19 cellular contexts compared by ENCODE assay signal in the genomic region with DNA sequence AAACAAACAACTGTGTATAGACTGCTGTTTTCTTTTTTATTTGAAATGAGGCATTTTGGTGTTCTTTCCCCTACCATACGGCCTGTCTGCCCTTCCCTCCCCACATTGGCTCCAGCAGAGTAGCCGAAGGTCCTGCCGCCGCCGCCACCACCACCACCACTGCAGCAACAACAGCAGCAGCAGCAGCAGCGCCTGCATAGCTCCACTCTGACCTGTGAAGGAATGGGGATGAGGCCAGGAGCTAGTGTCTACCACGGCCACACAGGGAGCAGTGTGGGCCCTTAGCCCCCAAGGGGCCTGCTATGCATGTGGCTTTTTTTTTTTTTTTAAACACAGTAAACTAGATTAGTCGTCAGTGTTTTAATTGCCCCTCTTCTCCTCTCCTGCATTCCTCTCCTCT. TPM values are rescaled to one million over a fixed set of nuclear protein-coding genes. Genes with fewer than 3 reads are reported as not detected.
A peak's percentile ranks its signal among the peaks of the same experiment; 100 is the strongest.
DNase-seq lines count a peak whose midpoint lies in the region; ATAC-seq and TF ChIP-seq lines count a peak whose summit lies in the region.
"Had no signal": no experiment of that assay in that cellular context is flagged by ENCODE, and none has a peak within 500 bp of the region (broad histone marks: within the 10 kb centered on the region; RNA-seq: fewer than 3 reads in every experiment).

No MANE protein-coding gene starts in this region.

- no CpG with 5 or more reads among the region's 8 CpGs for WGBS in H9 (ENCODE audit: extremely low coverage, insufficient read length, low lambda C conversion rate)
- 83 to 86% methylated on average over 8 of the region's 8 CpGs for WGBS in lower leg skin, 2 donors

- no peak overlapping the region for H2BK120ac ChIP-seq in H9 (ENCODE audit: low read depth, low read length, poor library complexity, severe bottlenecking)

- H4K8ac ChIP-seq in H9 (replicated peaks; ENCODE audit: insufficient read length, low read depth, low read length), result no peak overlapping the region

- no peak overlapping the region for H4K5ac ChIP-seq in H9 (ENCODE audit: insufficient read length, low read depth, low read length)

- no peak overlapping the region for H3K14ac ChIP-seq in H9 (ENCODE audit: insufficient read depth, low read length)

- H3K9me3 Mint-ChIP-seq in activated T-cell treated with anti-CD3 and anti-CD28 coated beads, Interleukin-2, amount 50 U/mL, for 24 hours, result no peaks in the 10 kb centered on the region
- H3K9me3 Mint-ChIP-seq in activated T-cell treated with anti-CD3 and anti-CD28 coated beads, Interleukin-2, amount 50 U/mL, for 4 hours, result no peaks in the 10 kb centered on the region
- H3K9me3 Mint-ChIP-seq in H9 (no peaks in the 10 kb centered on the region; a peak in 1 of 5 replicates), naive B cell (no peaks in the 10 kb centered on the region)
- H3K9me3 Mint-ChIP-seq in activated CD8-positive, alpha-beta T cell treated with anti-CD3 and anti-CD28 coated beads for 36 hours, result no peaks in the 10 kb centered on the region
- H3K9me3 Mint-ChIP-seq: dendritic cell treated with granulocyte-macrophage colony-stimulating factor and Interleukin-4, amounts not matched to agents 40 ng/mL and 50 ng/mL, for 4 days had no signal

- peak overlapping the region; percentile 81 for H3K27ac Mint-ChIP-seq in activated T-cell treated with anti-CD3 and anti-CD28 coated beads, Interleukin-2, amount 50 U/mL, for 24 hours
- H3K27ac Mint-ChIP-seq in H9 (peak overlapping the region in 2 of 3 experiments; percentile 83 to 89; a peak in 4 of 7 replicates), naive B cell (peak overlapping the region in 5 of 6 donors; percentile 5 to 95 (median 63))
- peak overlapping the region; percentile 74 for H3K27ac Mint-ChIP-seq in activated CD8-positive, alpha-beta T cell treated with anti-CD3 and anti-CD28 coated beads for 36 hours
- H3K27ac Mint-ChIP-seq: dendritic cell treated with granulocyte-macrophage colony-stimulating factor and Interleukin-4, amounts not matched to agents 40 ng/mL and 50 ng/mL, for 4 days had no signal

- no peak overlapping the region for H2AFZ ChIP-seq in H9 (ENCODE audit: low read length)

- H3K36me3 Mint-ChIP-seq in activated T-cell treated with anti-CD3 and anti-CD28 coated beads, Interleukin-2, amount 50 U/mL, for 24 hours (ENCODE audit: low read depth), result peaks cover 81% of the 10 kb centered on the region
- peaks cover 41% of the 10 kb centered on the region for H3K36me3 Mint-ChIP-seq in activated T-cell treated with anti-CD3 and anti-CD28 coated beads, Interleukin-2, amount 50 U/mL, for 4 hours (ENCODE audit: insufficient read depth)
- H3K36me3 Mint-ChIP-seq in H9 (ENCODE audit: insufficient read depth in 1 of 3, low read depth in 3 of 3) (peaks cover 39 to 64% (median 59%) of the 10 kb centered on the region in 3 experiments), naive B cell (peaks cover 8 to 25% of the 10 kb centered on the region in 2 donors)
- peaks cover 43% of the 10 kb centered on the region for H3K36me3 Mint-ChIP-seq in activated CD8-positive, alpha-beta T cell treated with anti-CD3 and anti-CD28 coated beads for 36 hours (ENCODE audit: low read depth)

- no peak overlapping the region for H3K4me3 Mint-ChIP-seq in activated T-cell treated with anti-CD3 and anti-CD28 coated beads, Interleukin-2, amount 50 U/mL, for 24 hours
- H3K4me3 Mint-ChIP-seq in activated T-cell treated with anti-CD3 and anti-CD28 coated beads, Interleukin-2, amount 50 U/mL, for 4 hours, result no peak overlapping the region
- H3K4me3 Mint-ChIP-seq in H9, result no peak overlapping the region
- no peak overlapping the region for H3K4me3 Mint-ChIP-seq in activated CD8-positive, alpha-beta T cell treated with anti-CD3 and anti-CD28 coated beads for 36 hours
- no peak overlapping the region for H3K4me3 Mint-ChIP-seq in naive B cell
- H3K4me3 Mint-ChIP-seq: dendritic cell treated with granulocyte-macrophage colony-stimulating factor and Interleukin-4, amounts not matched to agents 40 ng/mL and 50 ng/mL, for 4 days had no signal

- peaks cover 5% of the 10 kb centered on the region; the same call in 1 of the 2 replicates for H3K4me1 ChIP-seq in H9 (ENCODE audit: insufficient read depth, low read length)

- H3K4ac ChIP-seq in H9 (ENCODE audit: low read depth, low read length), result no peak overlapping the region

- H4K91ac ChIP-seq in H9 (ENCODE audit: insufficient read length, low read depth, low read length), result no peak overlapping the region

- H3K56ac ChIP-seq in H9 (ENCODE audit: insufficient read length, low read depth, low read length), result no peak overlapping the region

- no peak overlapping the region for H2BK15ac ChIP-seq in H9 (ENCODE audit: low read depth, low read length)

- peaks cover 3% of the 10 kb centered on the region for H3K23me2 ChIP-seq in H9 (ENCODE audit: insufficient read length, low read depth, low read length, poor library complexity, severe bottlenecking)

- H2BK12ac ChIP-seq in H9 (ENCODE audit: insufficient read length, low read depth, low read length), result no peak overlapping the region

- no peaks in the 10 kb centered on the region for H3K79me1 ChIP-seq in H9 (ENCODE audit: insufficient read depth, low read depth, low read length, poor library complexity, severe bottlenecking)

- H3K23ac ChIP-seq in H9 (ENCODE audit: insufficient read length, low read depth, low read length), result no peak overlapping the region

- no peak overlapping the region for H3K27ac ChIP-seq in H9 (ENCODE audit: insufficient read length, low read depth, low read length)
- H3K27ac ChIP-seq: BLaER1 treated with 17β-estradiol and CSF1 and Interleukin-3, amounts not matched to agents 10 nM and 100 nM; thoracic aorta had no signal

- H3T11ph ChIP-seq in H9 (ENCODE audit: low read length), result no peak overlapping the region

- H3K9me3 ChIP-seq in H9 (ENCODE audit: control insufficient read depth, low read depth, low read length), result no peaks in the 10 kb centered on the region
- H3K9me3 ChIP-seq: BLaER1 treated with 17β-estradiol and CSF1 and Interleukin-3, amounts not matched to agents 10 nM and 100 nM; thoracic aorta had no signal

- no peak overlapping the region for H3K4me3 ChIP-seq in lower leg skin (ENCODE audit: low read depth, poor library complexity, severe bottlenecking)
- H3K4me3 ChIP-seq: BLaER1 treated with 17β-estradiol and CSF1 and Interleukin-3, amounts not matched to agents 10 nM and 100 nM; thoracic aorta had no signal

- no peak overlapping the region for H2AK5ac ChIP-seq in H9 (ENCODE audit: insufficient read length, low read length)

- H3K27me3 ChIP-seq in H9 (ENCODE audit: insufficient read depth, low read length), result no peaks in the 10 kb centered on the region
- H3K27me3 ChIP-seq: BLaER1 treated with 17β-estradiol and CSF1 and Interleukin-3, amounts not matched to agents 10 nM and 100 nM had no signal

- no peaks in the 10 kb centered on the region for H3K27me3 Mint-ChIP-seq in activated T-cell treated with anti-CD3 and anti-CD28 coated beads, Interleukin-2, amount 50 U/mL, for 24 hours
- H3K27me3 Mint-ChIP-seq in activated T-cell treated with anti-CD3 and anti-CD28 coated beads, Interleukin-2, amount 50 U/mL, for 4 hours (ENCODE audit: low read depth), result no peaks in the 10 kb centered on the region
- H3K27me3 Mint-ChIP-seq in H9 (ENCODE audit: low read depth) (peaks cover 1% of the 10 kb centered on the region; the same call in 1 of the 2 replicates), naive B cell (no peaks in the 10 kb centered on the region)
- no peaks in the 10 kb centered on the region for H3K27me3 Mint-ChIP-seq in activated CD8-positive, alpha-beta T cell treated with anti-CD3 and anti-CD28 coated beads for 36 hours

- peaks cover 11% of the 10 kb centered on the region for H3K4me1 Mint-ChIP-seq in activated T-cell treated with anti-CD3 and anti-CD28 coated beads, Interleukin-2, amount 50 U/mL, for 24 hours (ENCODE audit: low read depth)
- peaks cover 4% of the 10 kb centered on the region for H3K4me1 Mint-ChIP-seq in activated T-cell treated with anti-CD3 and anti-CD28 coated beads, Interleukin-2, amount 50 U/mL, for 4 hours (ENCODE audit: low read depth)
- peaks cover 37 to 52% of the 10 kb centered on the region in 2 experiments for H3K4me1 Mint-ChIP-seq in H9
- H3K4me1 Mint-ChIP-seq in activated CD8-positive, alpha-beta T cell treated with anti-CD3 and anti-CD28 coated beads for 36 hours (ENCODE audit: low read depth), result peaks cover 15% of the 10 kb centered on the region
- H3K4me1 Mint-ChIP-seq in naive B cell, result peaks cover 4 to 22% (median 18%) of the 10 kb centered on the region in 3 donors

- H2BK5ac ChIP-seq in H9 (ENCODE audit: insufficient read length, low read length), result no peak overlapping the region

- H2BK20ac ChIP-seq in H9 (ENCODE audit: low read depth, low read length, poor library complexity, severe bottlenecking), result no peak overlapping the region

- no peaks in the 10 kb centered on the region for H4K20me1 ChIP-seq in H9 (ENCODE audit: control insufficient read depth, insufficient read depth, insufficient read length)

- no peak overlapping the region for H3K18ac ChIP-seq in H9 (ENCODE audit: insufficient read length, low read depth, low read length)

- POLR2A ChIA-PET in activated CD8-positive, alpha-beta T cell treated with anti-CD3 and anti-CD28 coated beads for 36 hours (lab: Charles Lee), result interaction anchor here (1.9 kb wide), 1 partner anchor 12 kb away, joined by 6 read pairs; no protein-coding TSS in a partner anchor

- no peak overlapping the region for H3K9ac ChIP-seq in H9 (ENCODE audit: extremely low read depth, insufficient read length, low read length)

- no peak for ATAC-seq in activated T-cell treated with anti-CD3 and anti-CD28 coated beads, Interleukin-2, amount 50 U/mL, for 4 hours
- ATAC-seq in activated CD8-positive, alpha-beta T cell treated with anti-CD3 and anti-CD28 coated beads for 36 hours, result no peak
- no peak for ATAC-seq in naive B cell (ENCODE audit: low read depth in 2 of 2)
- no peak for ATAC-seq in GM21360 (IDR thresholded peaks at IDR 0.05; ENCODE audit: unreplicated experiment)

- H3K79me2 ChIP-seq in H9 (ENCODE audit: insufficient read depth, low read length), result no peaks in the 10 kb centered on the region

- no peak for DNase-seq in activated T-cell treated with anti-CD3 and anti-CD28 coated beads, Interleukin-2, amount 50 U/mL, for 24 hours
- DNase-seq in activated T-cell treated with anti-CD3 and anti-CD28 coated beads, Interleukin-2, amount 50 U/mL, for 4 hours, result no peak
- no peak for DNase-seq in H9
- no peak for DNase-seq in activated CD8-positive, alpha-beta T cell treated with anti-CD3 and anti-CD28 coated beads for 36 hours
- no peak for DNase-seq in naive B cell
- no peak for DNase-seq in lower leg skin (ENCODE audit: low spot score in 2 of 2)
- no peak for DNase-seq in nucleus accumbens (lab: John Stamatoyannopoulos, UW)
- DNase-seq: activated CD4-positive, alpha-beta T cell treated with anti-CD3 and anti-CD28 coated beads for 1 hour; DMS79 treated with DMSO at 0.1 percent for 48 hours; NCI-H1105 treated with DMSO at 0.1 percent for 48 hours; NCI-H2029 treated with DMSO at 0.1 percent for 48 hours; SHP77; stimulated activated CD4-positive, alpha-beta T cell treated with anti-CD3 and anti-CD28 coated beads, Interleukin-2, amount 100 ng/mL, for 48 hours; stimulated activated naive CD4-positive, alpha-beta T cell; SW 1271 had no signal

- intact Hi-C loops in activated CD8-positive, alpha-beta T cell treated with anti-CD3 and anti-CD28 coated beads for 36 hours (cut with micrococcal nuclease), result loop anchor here (5.0 to 10.0 kb wide), 2 partner anchors 126 to 274 kb away; no protein-coding TSS in a partner anchor
- intact Hi-C loops in lower leg skin (cut with DNase I; ENCODE audit: low total_unique reads), result no loop called here

- CTCF ChIA-PET in activated CD8-positive, alpha-beta T cell treated with anti-CD3 and anti-CD28 coated beads for 36 hours (lab: Charles Lee), result interaction anchor here (0.6 to 7.3 kb wide), 3 partner anchors 18 to 274 kb away, joined by 3 to 70 read pairs (median 3); no protein-coding TSS in a partner anchor

- H3K4me2 ChIP-seq in H9 (ENCODE audit: insufficient read depth, insufficient read length, low read length), result no peak overlapping the region
- H3K4me2 ChIP-seq: BLaER1 treated with 17β-estradiol and CSF1 and Interleukin-3, amounts not matched to agents 10 nM and 100 nM had no signal

- no peak for TF ChIP-seq POLR2A in lower leg skin (IDR thresholded peaks at IDR 0.05)

- no peak for TF ChIP-seq CTCF in H9 (conservative IDR thresholded peaks at IDR 0.05)
- no peak for TF ChIP-seq CTCF in activated CD8-positive, alpha-beta T cell treated with anti-CD3 and anti-CD28 coated beads for 36 hours (IDR thresholded peaks at IDR 0.05)
- TF ChIP-seq CTCF in lower leg skin (IDR thresholded peaks at IDR 0.05), result no peak

RNA-seq across cellular contexts. Expression of gene CDK5R1, which starts 5.6 kb away (rescaled TPM):
- 10 to 100 TPM; 14.8 to 20.9 (median 15.7) TPM for total RNA-seq in activated T-cell treated with anti-CD3 and anti-CD28 coated beads, Interleukin-2, amount 50 U/mL, for 4 hours
- 10.4 and 11.4 TPM in 2 replicates for total RNA-seq in H9 (2021)
- 10 to 100 TPM; 10.2 to 10.5 TPM for total RNA-seq in activated CD8-positive, alpha-beta T cell treated with anti-CD3 and anti-CD28 coated beads for 36 hours
- polyA plus RNA-seq in naive B cell (ENCODE audit: low read depth in 6 of 6), result 10 to 100 TPM in 1 of 6 donors, 1 to 10 TPM in 5; 2.7 to 11.5 (median 4.2) TPM
- 1 to 10 TPM; 3.3 to 5.8 (median 5.0) TPM for total RNA-seq in lower leg skin

RNA-seq across cellular contexts. Expression of gene PSMD11, which starts 36.9 kb away (rescaled TPM):
- total RNA-seq in activated T-cell treated with anti-CD3 and anti-CD28 coated beads, Interleukin-2, amount 50 U/mL, for 4 hours, result 100 to 1,000 TPM; 247 to 270 (median 260) TPM
- total RNA-seq in H9 (2021), result 169 and 175 TPM in 2 replicates
- 100 to 1,000 TPM; 119 to 130 TPM for total RNA-seq in activated CD8-positive, alpha-beta T cell treated with anti-CD3 and anti-CD28 coated beads for 36 hours
- polyA plus RNA-seq in naive B cell (ENCODE audit: low read depth in 6 of 6), result 100 to 1,000 TPM; 107 to 128 (median 111) TPM
- total RNA-seq in lower leg skin, result 10 to 100 TPM; 44.2 to 77.0 (median 54.2) TPM
